ENCODE assay signal across 2 cellular contexts in the genomic region with DNA sequence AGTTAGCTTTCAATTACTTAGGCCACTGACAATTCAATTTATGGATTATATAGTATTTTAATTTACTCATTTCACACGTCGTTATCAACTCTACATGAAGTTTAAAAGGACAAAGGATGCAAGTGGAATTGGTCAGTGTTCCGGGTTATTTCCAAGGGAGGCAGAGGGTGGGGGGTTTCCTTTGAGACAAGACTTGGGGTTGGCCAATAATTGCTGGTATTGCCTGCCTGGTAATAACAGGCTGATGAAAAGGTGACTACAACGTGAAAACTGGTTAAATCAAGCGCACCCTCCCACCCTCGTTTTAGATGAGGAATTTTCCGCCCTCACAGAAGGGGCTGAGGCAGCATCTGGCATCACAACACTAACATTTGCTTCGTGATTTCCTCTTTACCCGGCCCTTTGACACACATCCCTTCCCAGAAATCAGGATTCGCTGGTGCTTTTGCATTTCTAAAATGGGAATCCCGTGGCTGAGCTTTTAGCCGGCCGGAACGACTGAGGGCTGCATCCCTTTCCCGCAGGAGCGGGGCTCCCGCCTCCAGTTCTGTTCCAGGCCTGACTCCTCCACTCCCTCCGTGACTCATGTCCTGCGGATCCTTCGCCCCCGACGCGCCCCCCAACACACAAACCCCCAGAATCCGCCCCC.
TF ChIP-seq lines count a peak whose summit lies in the region.

No MANE protein-coding gene starts in this region.

TF ChIP-seq in HEK293, 187 proteins besides CTCF, POLR2A, EP300 and RAD21 (continued from another document and continues in another):
- TF ChIP-seq, protein P1, sequence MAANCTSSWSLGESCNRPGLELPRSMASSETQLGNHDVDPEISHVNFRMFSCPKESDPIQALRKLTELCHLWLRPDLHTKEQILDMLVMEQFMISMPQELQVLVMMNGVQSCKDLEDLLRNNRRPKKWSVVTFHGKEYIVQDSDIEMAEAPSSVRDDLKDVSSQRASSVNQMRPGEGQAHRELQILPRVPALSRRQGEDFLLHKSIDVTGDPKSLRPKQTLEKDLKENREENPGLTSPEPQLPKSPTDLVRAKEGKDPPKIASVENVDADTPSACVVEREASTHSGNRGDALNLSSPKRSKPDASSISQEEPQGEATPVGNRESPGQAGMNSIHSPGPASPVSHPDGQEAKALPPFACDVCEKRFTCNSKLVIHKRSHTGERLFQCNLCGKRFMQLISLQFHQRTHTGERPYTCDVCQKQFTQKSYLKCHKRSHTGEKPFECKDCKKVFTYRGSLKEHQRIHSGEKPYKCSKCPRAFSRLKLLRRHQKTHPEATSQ (tag by site-specific recombination; IDR thresholded peaks at IDR 0.05) = no peak
- TF ChIP-seq, protein P2, sequence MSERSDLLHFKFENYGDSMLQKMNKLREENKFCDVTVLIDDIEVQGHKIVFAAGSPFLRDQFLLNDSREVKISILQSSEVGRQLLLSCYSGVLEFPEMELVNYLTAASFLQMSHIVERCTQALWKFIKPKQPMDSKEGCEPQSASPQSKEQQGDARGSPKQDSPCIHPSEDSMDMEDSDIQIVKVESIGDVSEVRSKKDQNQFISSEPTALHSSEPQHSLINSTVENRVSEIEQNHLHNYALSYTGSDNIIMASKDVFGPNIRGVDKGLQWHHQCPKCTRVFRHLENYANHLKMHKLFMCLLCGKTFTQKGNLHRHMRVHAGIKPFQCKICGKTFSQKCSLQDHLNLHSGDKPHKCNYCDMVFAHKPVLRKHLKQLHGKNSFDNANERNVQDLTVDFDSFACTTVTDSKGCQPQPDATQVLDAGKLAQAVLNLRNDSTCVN (tag by site-specific recombination; optimal IDR thresholded peaks at IDR 0.05) = no peak
- TF ChIP-seq ZNF138 (tag by site-specific recombination; IDR thresholded peaks at IDR 0.05; ENCODE audit: borderline replicate concordance) (no peak), ZNF37A (tag by site-specific recombination; IDR thresholded peaks at IDR 0.05) (no peak), WT1 (tag by site-specific recombination; IDR thresholded peaks at IDR 0.05) (no peak), ZNF623 (tag by site-specific recombination; IDR thresholded peaks at IDR 0.05) (0 out of 2 replicates have a peak, but pooled peaks have one; percentile 3), ZFHX2 (tag by site-specific recombination; conservative IDR thresholded peaks at IDR 0.05) (peak; percentile 98), ZBTB1 (tag by site-specific recombination; IDR thresholded peaks at IDR 0.05) (no peak), HOXC10 (CRISPR knock-in tag; IDR thresholded peaks at IDR 0.05) (no peak), ZSCAN30 (tag by site-specific recombination; IDR thresholded peaks at IDR 0.05) (peak; percentile 62; the same call in 1 of the 2 replicates), ZNF596 (tag by site-specific recombination; IDR thresholded peaks at IDR 0.05) (no peak), ZNF658 (tag by site-specific recombination; IDR thresholded peaks at IDR 0.05) (no peak), ZNF366 (tag by site-specific recombination; conservative IDR thresholded peaks at IDR 0.05) (no peak), IKZF3 (tag by site-specific recombination; IDR thresholded peaks at IDR 0.05) (peak; percentile 80), ZNF585B (tag by site-specific recombination; IDR thresholded peaks at IDR 0.05) (no peak), KLF16 (tag by site-specific recombination; IDR thresholded peaks at IDR 0.05) (no peak), ZNF19 (tag by site-specific recombination; IDR thresholded peaks at IDR 0.05; ENCODE audit: low read depth) (no peak), ZNF416 (tag by site-specific recombination; IDR thresholded peaks at IDR 0.05) (no peak), ZNF48 (tag by site-specific recombination; IDR thresholded peaks at IDR 0.05) (no peak), ZBTB17 (tag by site-specific recombination; IDR thresholded peaks at IDR 0.05) (peak; percentile 64; the same call in 1 of the 2 replicates), BCL11A (tag by site-specific recombination; IDR thresholded peaks at IDR 0.05; ENCODE audit: low read depth) (no peak)
- TF ChIP-seq, protein P3, sequence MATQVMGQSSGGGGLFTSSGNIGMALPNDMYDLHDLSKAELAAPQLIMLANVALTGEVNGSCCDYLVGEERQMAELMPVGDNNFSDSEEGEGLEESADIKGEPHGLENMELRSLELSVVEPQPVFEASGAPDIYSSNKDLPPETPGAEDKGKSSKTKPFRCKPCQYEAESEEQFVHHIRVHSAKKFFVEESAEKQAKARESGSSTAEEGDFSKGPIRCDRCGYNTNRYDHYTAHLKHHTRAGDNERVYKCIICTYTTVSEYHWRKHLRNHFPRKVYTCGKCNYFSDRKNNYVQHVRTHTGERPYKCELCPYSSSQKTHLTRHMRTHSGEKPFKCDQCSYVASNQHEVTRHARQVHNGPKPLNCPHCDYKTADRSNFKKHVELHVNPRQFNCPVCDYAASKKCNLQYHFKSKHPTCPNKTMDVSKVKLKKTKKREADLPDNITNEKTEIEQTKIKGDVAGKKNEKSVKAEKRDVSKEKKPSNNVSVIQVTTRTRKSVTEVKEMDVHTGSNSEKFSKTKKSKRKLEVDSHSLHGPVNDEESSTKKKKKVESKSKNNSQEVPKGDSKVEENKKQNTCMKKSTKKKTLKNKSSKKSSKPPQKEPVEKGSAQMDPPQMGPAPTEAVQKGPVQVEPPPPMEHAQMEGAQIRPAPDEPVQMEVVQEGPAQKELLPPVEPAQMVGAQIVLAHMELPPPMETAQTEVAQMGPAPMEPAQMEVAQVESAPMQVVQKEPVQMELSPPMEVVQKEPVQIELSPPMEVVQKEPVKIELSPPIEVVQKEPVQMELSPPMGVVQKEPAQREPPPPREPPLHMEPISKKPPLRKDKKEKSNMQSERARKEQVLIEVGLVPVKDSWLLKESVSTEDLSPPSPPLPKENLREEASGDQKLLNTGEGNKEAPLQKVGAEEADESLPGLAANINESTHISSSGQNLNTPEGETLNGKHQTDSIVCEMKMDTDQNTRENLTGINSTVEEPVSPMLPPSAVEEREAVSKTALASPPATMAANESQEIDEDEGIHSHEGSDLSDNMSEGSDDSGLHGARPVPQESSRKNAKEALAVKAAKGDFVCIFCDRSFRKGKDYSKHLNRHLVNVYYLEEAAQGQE (tag by site-specific recombination; IDR thresholded peaks at IDR 0.05) = no peak
- TF ChIP-seq, protein P4, sequence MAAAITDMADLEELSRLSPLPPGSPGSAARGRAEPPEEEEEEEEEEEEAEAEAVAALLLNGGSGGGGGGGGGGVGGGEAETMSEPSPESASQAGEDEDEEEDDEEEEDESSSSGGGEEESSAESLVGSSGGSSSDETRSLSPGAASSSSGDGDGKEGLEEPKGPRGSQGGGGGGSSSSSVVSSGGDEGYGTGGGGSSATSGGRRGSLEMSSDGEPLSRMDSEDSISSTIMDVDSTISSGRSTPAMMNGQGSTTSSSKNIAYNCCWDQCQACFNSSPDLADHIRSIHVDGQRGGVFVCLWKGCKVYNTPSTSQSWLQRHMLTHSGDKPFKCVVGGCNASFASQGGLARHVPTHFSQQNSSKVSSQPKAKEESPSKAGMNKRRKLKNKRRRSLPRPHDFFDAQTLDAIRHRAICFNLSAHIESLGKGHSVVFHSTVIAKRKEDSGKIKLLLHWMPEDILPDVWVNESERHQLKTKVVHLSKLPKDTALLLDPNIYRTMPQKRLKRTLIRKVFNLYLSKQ (tag by site-specific recombination; IDR thresholded peaks at IDR 0.05; ENCODE audit: borderline replicate concordance) = no peak

TF ChIP-seq in SK-N-SH, 30 proteins besides CTCF, POLR2A, EP300 and RAD21 (continued from another document):
- TF ChIP-seq, protein P5, sequence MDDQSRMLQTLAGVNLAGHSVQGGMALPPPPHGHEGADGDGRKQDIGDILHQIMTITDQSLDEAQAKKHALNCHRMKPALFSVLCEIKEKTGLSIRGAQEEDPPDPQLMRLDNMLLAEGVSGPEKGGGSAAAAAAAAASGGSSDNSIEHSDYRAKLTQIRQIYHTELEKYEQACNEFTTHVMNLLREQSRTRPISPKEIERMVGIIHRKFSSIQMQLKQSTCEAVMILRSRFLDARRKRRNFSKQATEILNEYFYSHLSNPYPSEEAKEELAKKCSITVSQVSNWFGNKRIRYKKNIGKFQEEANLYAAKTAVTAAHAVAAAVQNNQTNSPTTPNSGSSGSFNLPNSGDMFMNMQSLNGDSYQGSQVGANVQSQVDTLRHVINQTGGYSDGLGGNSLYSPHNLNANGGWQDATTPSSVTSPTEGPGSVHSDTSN (IDR thresholded peaks at IDR 0.05) = 0 out of 2 replicates have a peak, but pooled peaks have one; percentile 2
- TF ChIP-seq FOSL2 (IDR thresholded peaks at IDR 0.05; ENCODE audit: borderline replicate concordance, low read depth) = peak; percentile 51; the same call in 1 of the 2 replicates
- TF ChIP-seq, protein P6, sequence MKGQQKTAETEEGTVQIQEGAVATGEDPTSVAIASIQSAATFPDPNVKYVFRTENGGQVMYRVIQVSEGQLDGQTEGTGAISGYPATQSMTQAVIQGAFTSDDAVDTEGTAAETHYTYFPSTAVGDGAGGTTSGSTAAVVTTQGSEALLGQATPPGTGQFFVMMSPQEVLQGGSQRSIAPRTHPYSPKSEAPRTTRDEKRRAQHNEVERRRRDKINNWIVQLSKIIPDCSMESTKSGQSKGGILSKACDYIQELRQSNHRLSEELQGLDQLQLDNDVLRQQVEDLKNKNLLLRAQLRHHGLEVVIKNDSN (IDR thresholded peaks at IDR 0.05; ENCODE audit: borderline replicate concordance, low read depth) = no peak
